ENCODE assay signal across 8 cellular contexts in the genomic region with DNA sequence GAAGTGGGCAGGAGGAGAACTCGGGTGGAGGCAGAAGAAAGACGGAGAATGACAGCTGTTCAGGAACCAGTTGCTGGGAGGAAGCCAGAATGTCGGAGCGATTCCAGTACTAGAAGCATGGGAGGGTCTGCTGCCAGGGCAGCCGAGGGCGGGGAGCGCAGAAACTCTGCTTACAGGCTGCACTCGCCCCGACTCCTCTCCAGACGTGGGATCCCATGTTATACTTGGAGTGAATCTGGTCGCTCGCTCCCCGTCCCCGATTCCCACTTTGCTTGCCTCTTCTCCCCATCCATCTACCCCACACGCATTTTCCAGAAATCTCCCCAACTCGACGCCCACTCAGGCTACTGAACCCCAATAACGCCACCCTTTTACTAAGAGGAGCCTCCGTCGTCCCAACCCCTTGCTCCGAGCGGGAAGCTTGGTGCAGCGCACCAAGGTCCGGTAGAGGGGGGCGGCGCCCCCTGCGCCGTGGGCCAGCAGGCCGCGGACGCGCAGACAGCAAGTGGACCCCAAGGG. TPM values are rescaled to one million over a fixed set of nuclear protein-coding genes. Genes with fewer than 3 reads are reported as not detected.
DNase-seq lines count a peak whose midpoint lies in the region; ATAC-seq and TF ChIP-seq lines count a peak whose summit lies in the region.

No MANE protein-coding gene starts in this region.

- no peaks in the 10 kb centered on the region for H3K79me2 ChIP-seq in OCI-LY7 (ENCODE audit: insufficient read depth, low read depth, low read length)

- H3K27ac ChIP-seq in OCI-LY7 (ENCODE audit: low read depth, low read length, poor library complexity, severe bottlenecking) (no peak overlapping the region), muscle layer of colon (ENCODE audit: low read depth, low read length) (peak overlapping the region; percentile 98)

- DNase-seq in ELF-1 (ENCODE audit: low read depth, low spot score) (peak; percentile 12), OCI-LY7 (ENCODE audit: low spot score) (no peak), amniotic stem cell (lab: John Stamatoyannopoulos, UW) (no peak)
- no peak for DNase-seq in activated naive CD4-positive, alpha-beta T cell treated with anti-CD3 and anti-CD28 coated beads, Interleukin-2, amount 50 U/mL, for 16 hours

- no peaks in the 10 kb centered on the region for H4K20me1 ChIP-seq in OCI-LY7 (ENCODE audit: insufficient read depth, low read length)

- peak overlapping the region; percentile 66 for H3K4me2 ChIP-seq in OCI-LY7 (ENCODE audit: low read length)

- no peaks in the 10 kb centered on the region for H3K9me3 ChIP-seq in OCI-LY7 (ENCODE audit: low read length)
- no peaks in the 10 kb centered on the region for H3K9me3 ChIP-seq in endocrine pancreas (ENCODE audit: control insufficient read depth, low read length)
- H3K9me3 ChIP-seq in muscle layer of colon (ENCODE audit: low read length): no peaks in the 10 kb centered on the region

- H2AFZ ChIP-seq in OCI-LY7 (ENCODE audit: low read length): no peak overlapping the region

- CTCF ChIA-PET in OCI-LY7 (lab: Charles Lee; ENCODE audit: unreplicated experiment): no interaction called here

- no peak for TF ChIP-seq CTCF in OCI-LY7 (conservative IDR thresholded peaks at IDR 0.05; ENCODE audit: low read length)

- POLR2A ChIA-PET in OCI-LY7 (lab: Charles Lee): no interaction called here

- H3K27me3 ChIP-seq in endocrine pancreas (ENCODE audit: control insufficient read depth, insufficient read depth, low read length) (no peaks in the 10 kb centered on the region), muscle layer of colon (ENCODE audit: control insufficient read depth in 1 of 2, insufficient read depth in 2 of 2, low read length in 2 of 2) (no peaks in the 10 kb centered on the region)

- no peaks in the 10 kb centered on the region for H3K9me2 ChIP-seq in OCI-LY7 (ENCODE audit: insufficient read depth, low read length)

- H3K36me3 ChIP-seq in OCI-LY7 (ENCODE audit: insufficient read depth, low read length) (no peaks in the 10 kb centered on the region), endocrine pancreas (ENCODE audit: control insufficient read depth, insufficient read depth, low read length) (no peaks in the 10 kb centered on the region), muscle layer of colon (ENCODE audit: insufficient read depth, low read length) (no peaks in the 10 kb centered on the region)

- no TSS peak for BruUV-seq in OCI-LY7 (replicated peaks; lab: Mats Ljungman, UMichigan)

- H3K4me1 ChIP-seq in OCI-LY7 (ENCODE audit: insufficient read depth, low read length, poor library complexity, severe bottlenecking): peaks cover 5% of the 10 kb centered on the region
- no peaks in the 10 kb centered on the region for H3K4me1 ChIP-seq in endocrine pancreas (ENCODE audit: control insufficient read depth, insufficient read depth, low read length)
- H3K4me1 ChIP-seq in muscle layer of colon (ENCODE audit: insufficient read depth, low read length): peaks cover 23% of the 10 kb centered on the region

- H3K4me3 ChIP-seq in OCI-LY7 (ENCODE audit: low read depth, low read length, poor library complexity, severe bottlenecking): peak overlapping the region; percentile 61
- peak overlapping the region; percentile 4 for H3K4me3 ChIP-seq in endocrine pancreas (ENCODE audit: control insufficient read depth, insufficient read depth, low read length)
- peak overlapping the region; percentile 99 for H3K4me3 ChIP-seq in muscle layer of colon (ENCODE audit: low read depth in 1 of 2, low read length in 2 of 2)

- ATAC-seq in GM21619 (IDR thresholded peaks at IDR 0.05; ENCODE audit: unreplicated experiment): peak; percentile 25
- no peak for ATAC-seq in HG03135 (IDR thresholded peaks at IDR 0.05; ENCODE audit: unreplicated experiment)

- intact Hi-C loops in OCI-LY7 (cut with micrococcal nuclease; ENCODE audit: unreplicated experiment): no loop called here

- peak overlapping the region; percentile 44 for H3K9ac ChIP-seq in endocrine pancreas (ENCODE audit: control insufficient read depth, insufficient read depth, low read length)
- peak overlapping the region; percentile 82 for H3K9ac ChIP-seq in muscle layer of colon (ENCODE audit: low read length)

RNA-seq across cellular contexts. Expression of gene GATM, which starts 0.7 kb away (rescaled TPM):
- 0.54 and 1.3 TPM in 2 replicates for total RNA-seq in OCI-LY7 (2014; rRNA removed; shearing (Covaris generic))
- total RNA-seq in OCI-LY7 (2022): 2.7 and 3.4 TPM in 2 replicates

Comparison
In these comparisons a context has a peak if more than half of its experiments do, and no peak if none do; other contexts are left out.
1. H3K4me3 ChIP-seq: peak in every context shown above with its lines; median percentile 99 in muscle layer of colon; 61 in OCI-LY7; 4 in endocrine pancreas.